1 cellular context compared by ENCODE assay signal in the genomic region with DNA sequence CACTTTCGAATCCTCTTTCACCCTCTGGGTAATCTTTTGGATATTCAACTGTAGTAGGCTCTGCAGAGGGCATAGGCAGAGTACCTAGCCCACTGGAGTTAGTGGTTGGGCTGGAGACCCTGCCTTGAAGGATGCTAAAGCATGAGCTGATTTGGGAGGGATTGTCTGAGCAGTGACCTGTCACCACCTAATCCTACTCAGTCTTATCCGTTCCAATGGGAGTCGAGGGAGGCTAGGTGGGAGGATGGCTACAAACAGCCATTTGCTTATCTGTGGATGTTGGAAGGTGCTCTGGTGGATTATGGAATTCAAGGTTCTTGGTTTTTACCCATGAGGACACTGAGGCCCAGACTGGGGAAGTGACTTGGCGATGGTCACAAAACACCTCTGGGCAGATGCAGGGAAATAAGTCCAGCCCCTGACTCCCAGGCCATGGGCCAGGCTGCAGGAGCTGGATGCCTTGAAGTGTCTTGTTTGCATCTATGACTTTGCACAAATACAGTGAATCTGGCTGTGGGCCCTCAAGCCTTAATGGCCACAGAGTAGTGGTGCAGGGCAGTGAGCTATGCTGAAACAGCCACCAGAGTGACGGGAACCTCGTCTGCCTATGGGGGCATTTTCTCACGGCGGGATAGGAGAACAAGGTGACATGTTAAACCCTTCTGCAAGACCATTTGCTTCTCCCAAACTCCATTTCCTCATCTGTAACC.
TF ChIP-seq lines count a peak whose summit lies in the region.

No MANE protein-coding gene starts in this region.

TF ChIP-seq in WTC11, 78 proteins besides CTCF, POLR2A, EP300 and RAD21 (continued from another document):
- TF ChIP-seq MAX (CRISPR knock-in tag; IDR thresholded peaks at IDR 0.05) (no peak), OVOL2 (CRISPR knock-in tag; IDR thresholded peaks at IDR 0.05; ENCODE audit: borderline replicate concordance) (no peak), MXD4 (CRISPR knock-in tag; IDR thresholded peaks at IDR 0.05; ENCODE audit: borderline replicate concordance) (no peak), ATF2 (CRISPR knock-in tag; IDR thresholded peaks at IDR 0.05; ENCODE audit: borderline replicate concordance, low read depth) (no peak), ZNF317 (CRISPR knock-in tag; IDR thresholded peaks at IDR 0.05; ENCODE audit: borderline replicate concordance, low read depth) (no peak), ZBTB21 (CRISPR knock-in tag; IDR thresholded peaks at IDR 0.05; ENCODE audit: borderline replicate concordance) (no peak), HMGA2 (CRISPR knock-in tag; IDR thresholded peaks at IDR 0.05) (no peak)
- TF ChIP-seq, protein P1, sequence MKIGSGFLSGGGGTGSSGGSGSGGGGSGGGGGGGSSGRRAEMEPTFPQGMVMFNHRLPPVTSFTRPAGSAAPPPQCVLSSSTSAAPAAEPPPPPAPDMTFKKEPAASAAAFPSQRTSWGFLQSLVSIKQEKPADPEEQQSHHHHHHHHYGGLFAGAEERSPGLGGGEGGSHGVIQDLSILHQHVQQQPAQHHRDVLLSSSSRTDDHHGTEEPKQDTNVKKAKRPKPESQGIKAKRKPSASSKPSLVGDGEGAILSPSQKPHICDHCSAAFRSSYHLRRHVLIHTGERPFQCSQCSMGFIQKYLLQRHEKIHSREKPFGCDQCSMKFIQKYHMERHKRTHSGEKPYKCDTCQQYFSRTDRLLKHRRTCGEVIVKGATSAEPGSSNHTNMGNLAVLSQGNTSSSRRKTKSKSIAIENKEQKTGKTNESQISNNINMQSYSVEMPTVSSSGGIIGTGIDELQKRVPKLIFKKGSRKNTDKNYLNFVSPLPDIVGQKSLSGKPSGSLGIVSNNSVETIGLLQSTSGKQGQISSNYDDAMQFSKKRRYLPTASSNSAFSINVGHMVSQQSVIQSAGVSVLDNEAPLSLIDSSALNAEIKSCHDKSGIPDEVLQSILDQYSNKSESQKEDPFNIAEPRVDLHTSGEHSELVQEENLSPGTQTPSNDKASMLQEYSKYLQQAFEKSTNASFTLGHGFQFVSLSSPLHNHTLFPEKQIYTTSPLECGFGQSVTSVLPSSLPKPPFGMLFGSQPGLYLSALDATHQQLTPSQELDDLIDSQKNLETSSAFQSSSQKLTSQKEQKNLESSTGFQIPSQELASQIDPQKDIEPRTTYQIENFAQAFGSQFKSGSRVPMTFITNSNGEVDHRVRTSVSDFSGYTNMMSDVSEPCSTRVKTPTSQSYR (CRISPR knock-in tag; IDR thresholded peaks at IDR 0.05), result no peak
- TF ChIP-seq, protein P2, sequence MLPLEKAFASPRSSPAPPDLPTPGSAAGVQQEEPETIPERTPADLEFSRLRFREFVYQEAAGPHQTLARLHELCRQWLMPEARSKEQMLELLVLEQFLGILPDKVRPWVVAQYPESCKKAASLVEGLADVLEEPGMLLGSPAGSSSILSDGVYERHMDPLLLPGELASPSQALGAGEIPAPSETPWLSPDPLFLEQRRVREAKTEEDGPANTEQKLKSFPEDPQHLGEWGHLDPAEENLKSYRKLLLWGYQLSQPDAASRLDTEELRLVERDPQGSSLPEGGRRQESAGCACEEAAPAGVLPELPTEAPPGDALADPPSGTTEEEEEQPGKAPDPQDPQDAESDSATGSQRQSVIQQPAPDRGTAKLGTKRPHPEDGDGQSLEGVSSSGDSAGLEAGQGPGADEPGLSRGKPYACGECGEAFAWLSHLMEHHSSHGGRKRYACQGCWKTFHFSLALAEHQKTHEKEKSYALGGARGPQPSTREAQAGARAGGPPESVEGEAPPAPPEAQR (CRISPR knock-in tag; IDR thresholded peaks at IDR 0.05), result no peak
- TF ChIP-seq, protein P3, sequence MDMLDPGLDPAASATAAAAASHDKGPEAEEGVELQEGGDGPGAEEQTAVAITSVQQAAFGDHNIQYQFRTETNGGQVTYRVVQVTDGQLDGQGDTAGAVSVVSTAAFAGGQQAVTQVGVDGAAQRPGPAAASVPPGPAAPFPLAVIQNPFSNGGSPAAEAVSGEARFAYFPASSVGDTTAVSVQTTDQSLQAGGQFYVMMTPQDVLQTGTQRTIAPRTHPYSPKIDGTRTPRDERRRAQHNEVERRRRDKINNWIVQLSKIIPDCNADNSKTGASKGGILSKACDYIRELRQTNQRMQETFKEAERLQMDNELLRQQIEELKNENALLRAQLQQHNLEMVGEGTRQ (CRISPR knock-in tag; IDR thresholded peaks at IDR 0.05), result no peak
